In the genomic region with DNA sequence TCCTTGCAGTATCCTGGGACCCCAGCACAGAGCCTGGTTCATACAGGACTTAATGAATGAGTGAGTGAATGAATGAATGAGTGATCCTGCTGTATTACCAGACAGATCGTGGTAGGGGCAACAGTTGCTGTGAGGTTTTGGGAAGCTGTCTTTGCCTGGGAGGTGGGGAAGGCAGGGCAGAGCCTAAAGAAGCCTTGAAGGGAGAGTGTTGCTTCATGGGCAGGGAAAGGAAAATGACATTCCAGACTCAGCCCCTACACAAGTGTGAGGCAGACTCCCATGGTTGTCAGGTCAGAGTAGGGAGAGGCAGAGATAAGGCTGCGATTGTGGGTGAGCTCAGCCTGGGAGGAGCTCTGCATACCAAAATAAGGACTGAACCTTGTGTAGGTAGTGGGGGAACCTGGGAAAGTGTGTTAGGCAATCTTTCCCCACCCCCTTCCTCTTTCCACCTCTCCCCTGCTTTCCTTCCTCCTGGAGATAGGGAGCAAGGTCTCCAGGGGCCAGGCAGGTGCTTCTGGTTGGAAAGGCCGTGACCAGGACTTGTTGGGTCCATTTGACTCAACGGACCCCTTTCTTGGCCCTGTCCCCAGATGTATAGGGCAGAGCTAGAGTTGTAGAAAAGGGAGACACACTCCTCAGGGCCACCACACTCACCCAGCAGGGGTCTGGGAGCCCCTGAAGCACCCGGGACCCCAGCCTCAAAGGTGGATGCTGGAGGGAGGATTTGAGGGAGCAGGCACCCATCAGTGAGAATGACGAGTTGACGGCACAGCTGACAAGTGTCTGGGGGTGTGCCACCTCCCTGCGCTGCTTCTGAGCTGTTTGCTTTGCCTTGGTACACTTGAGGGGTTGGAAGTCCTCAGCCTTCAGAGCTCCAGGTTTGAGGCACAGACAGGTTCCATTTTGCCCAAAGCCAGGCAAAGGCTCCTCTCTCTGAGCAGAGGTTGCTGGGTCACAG, we compare ENCODE assay signal across 1 cellular context.
TF ChIP-seq lines count a peak whose summit lies in the region.

No MANE protein-coding gene starts in this region.

TF ChIP-seq in HepG2, 621 proteins besides CTCF, POLR2A, EP300 and RAD21 (continued from another document and continues in another):
- TF ChIP-seq, protein P1, sequence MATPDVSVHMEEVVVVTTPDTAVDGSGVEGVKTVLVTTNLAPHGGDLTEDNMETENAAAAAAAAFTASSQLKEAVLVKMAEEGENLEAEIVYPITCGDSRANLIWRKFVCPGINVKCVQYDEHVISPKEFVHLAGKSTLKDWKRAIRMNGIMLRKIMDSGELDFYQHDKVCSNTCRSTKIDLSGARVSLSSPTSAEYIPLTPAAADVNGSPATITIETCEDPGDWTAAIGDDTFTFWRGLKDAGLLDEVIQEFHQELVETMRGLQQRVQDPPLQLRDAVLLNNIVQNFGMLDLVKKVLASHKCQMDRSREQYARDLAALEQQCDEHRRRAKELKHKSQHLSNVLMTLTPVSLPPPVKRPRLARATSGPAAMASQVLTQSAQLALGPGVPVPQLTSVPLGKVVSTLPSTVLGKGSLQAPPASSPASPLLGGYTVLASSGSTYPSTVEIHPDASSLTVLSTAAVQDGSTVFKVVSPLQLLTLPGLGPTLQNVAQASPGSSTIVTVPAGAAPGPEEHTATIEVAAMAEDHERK (CRISPR knock-in tag; IDR thresholded peaks at IDR 0.05; ENCODE audit: low read depth): no peak
- TF ChIP-seq ZNF556 (CRISPR knock-in tag; IDR thresholded peaks at IDR 0.05; ENCODE audit: borderline replicate concordance): no peak; the same call in 1 of the 2 replicates
- TF ChIP-seq TP53 (CRISPR knock-in tag; conservative IDR thresholded peaks at IDR 0.05): no peak
- TF ChIP-seq ATAD3A (CRISPR knock-in tag; IDR thresholded peaks at IDR 0.05): no peak
- TF ChIP-seq ZNF552 (CRISPR knock-in tag; IDR thresholded peaks at IDR 0.05; ENCODE audit: borderline replicate concordance): no peak
- no peak for TF ChIP-seq ZFAT (CRISPR knock-in tag; conservative IDR thresholded peaks at IDR 0.05)
- no peak for TF ChIP-seq ZBTB42 (CRISPR knock-in tag; IDR thresholded peaks at IDR 0.05)
- no peak for TF ChIP-seq REL (CRISPR knock-in tag; conservative IDR thresholded peaks at IDR 0.05)
- no peak for TF ChIP-seq ZNF577 (CRISPR knock-in tag; IDR thresholded peaks at IDR 0.05; ENCODE audit: borderline replicate concordance, low read depth)
- TF ChIP-seq, protein P2, sequence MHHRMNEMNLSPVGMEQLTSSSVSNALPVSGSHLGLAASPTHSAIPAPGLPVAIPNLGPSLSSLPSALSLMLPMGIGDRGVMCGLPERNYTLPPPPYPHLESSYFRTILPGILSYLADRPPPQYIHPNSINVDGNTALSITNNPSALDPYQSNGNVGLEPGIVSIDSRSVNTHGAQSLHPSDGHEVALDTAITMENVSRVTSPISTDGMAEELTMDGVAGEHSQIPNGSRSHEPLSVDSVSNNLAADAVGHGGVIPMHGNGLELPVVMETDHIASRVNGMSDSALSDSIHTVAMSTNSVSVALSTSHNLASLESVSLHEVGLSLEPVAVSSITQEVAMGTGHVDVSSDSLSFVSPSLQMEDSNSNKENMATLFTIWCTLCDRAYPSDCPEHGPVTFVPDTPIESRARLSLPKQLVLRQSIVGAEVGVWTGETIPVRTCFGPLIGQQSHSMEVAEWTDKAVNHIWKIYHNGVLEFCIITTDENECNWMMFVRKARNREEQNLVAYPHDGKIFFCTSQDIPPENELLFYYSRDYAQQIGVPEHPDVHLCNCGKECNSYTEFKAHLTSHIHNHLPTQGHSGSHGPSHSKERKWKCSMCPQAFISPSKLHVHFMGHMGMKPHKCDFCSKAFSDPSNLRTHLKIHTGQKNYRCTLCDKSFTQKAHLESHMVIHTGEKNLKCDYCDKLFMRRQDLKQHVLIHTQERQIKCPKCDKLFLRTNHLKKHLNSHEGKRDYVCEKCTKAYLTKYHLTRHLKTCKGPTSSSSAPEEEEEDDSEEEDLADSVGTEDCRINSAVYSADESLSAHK (CRISPR knock-in tag; IDR thresholded peaks at IDR 0.05; ENCODE audit: borderline replicate concordance): no peak
- no peak; the same call in 1 of the 2 replicates for TF ChIP-seq ZNF160 (CRISPR knock-in tag; IDR thresholded peaks at IDR 0.05)
- 0 out of 2 replicates have a peak, but pooled peaks have one; percentile 38 for TF ChIP-seq SALL2 (CRISPR knock-in tag; IDR thresholded peaks at IDR 0.05)
- TF ChIP-seq NKX3-1 (CRISPR knock-in tag; IDR thresholded peaks at IDR 0.05): no peak
- no peak for TF ChIP-seq FLYWCH1 (CRISPR knock-in tag; IDR thresholded peaks at IDR 0.05)
- TF ChIP-seq SMAD1 (CRISPR knock-in tag; IDR thresholded peaks at IDR 0.05; ENCODE audit: borderline replicate concordance, low read depth): no peak
- peak; percentile 13 for TF ChIP-seq XRCC5 (optimal IDR thresholded peaks at IDR 0.05; ENCODE audit: low read length)
- peak; percentile 94 for TF ChIP-seq MTA1 (CRISPR knock-in tag; IDR thresholded peaks at IDR 0.05; ENCODE audit: borderline replicate concordance)
- no peak for TF ChIP-seq ZBTB1 (CRISPR knock-in tag; IDR thresholded peaks at IDR 0.05; ENCODE audit: borderline replicate concordance)
- no peak for TF ChIP-seq CENPX (CRISPR knock-in tag; IDR thresholded peaks at IDR 0.05)
- peak; percentile 43; the same call in 1 of the 2 replicates for TF ChIP-seq ZC3H4 (CRISPR knock-in tag; IDR thresholded peaks at IDR 0.05; ENCODE audit: borderline replicate concordance)
- TF ChIP-seq PCBP2 (optimal IDR thresholded peaks at IDR 0.05; ENCODE audit: low read depth, low read length, poor library complexity, severe bottlenecking): no peak
- TF ChIP-seq PAWR (CRISPR knock-in tag; IDR thresholded peaks at IDR 0.05; ENCODE audit: borderline replicate concordance): no peak
- TF ChIP-seq, protein P3, sequence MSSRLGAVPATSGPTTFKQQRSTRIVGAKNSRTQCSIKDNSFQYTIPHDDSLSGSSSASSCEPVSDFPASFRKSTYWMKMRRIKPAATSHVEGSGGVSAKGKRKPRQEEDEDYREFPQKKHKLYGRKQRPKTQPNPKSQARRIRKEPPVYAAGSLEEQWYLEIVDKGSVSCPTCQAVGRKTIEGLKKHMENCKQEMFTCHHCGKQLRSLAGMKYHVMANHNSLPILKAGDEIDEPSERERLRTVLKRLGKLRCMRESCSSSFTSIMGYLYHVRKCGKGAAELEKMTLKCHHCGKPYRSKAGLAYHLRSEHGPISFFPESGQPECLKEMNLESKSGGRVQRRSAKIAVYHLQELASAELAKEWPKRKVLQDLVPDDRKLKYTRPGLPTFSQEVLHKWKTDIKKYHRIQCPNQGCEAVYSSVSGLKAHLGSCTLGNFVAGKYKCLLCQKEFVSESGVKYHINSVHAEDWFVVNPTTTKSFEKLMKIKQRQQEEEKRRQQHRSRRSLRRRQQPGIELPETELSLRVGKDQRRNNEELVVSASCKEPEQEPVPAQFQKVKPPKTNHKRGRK (CRISPR knock-in tag; IDR thresholded peaks at IDR 0.05): no peak
- TF ChIP-seq FOXK2 (IDR thresholded peaks at IDR 0.05): peak; percentile 45; the same call in 1 of the 2 replicates
- TF ChIP-seq GABPB1 (CRISPR knock-in tag; IDR thresholded peaks at IDR 0.05): no peak; the same call in 1 of the 2 replicates
- TF ChIP-seq ZNF292 (CRISPR knock-in tag; IDR thresholded peaks at IDR 0.05; ENCODE audit: borderline replicate concordance, low read depth): peak; percentile 89; the same call in 1 of the 2 replicates
- TF ChIP-seq, protein P4, sequence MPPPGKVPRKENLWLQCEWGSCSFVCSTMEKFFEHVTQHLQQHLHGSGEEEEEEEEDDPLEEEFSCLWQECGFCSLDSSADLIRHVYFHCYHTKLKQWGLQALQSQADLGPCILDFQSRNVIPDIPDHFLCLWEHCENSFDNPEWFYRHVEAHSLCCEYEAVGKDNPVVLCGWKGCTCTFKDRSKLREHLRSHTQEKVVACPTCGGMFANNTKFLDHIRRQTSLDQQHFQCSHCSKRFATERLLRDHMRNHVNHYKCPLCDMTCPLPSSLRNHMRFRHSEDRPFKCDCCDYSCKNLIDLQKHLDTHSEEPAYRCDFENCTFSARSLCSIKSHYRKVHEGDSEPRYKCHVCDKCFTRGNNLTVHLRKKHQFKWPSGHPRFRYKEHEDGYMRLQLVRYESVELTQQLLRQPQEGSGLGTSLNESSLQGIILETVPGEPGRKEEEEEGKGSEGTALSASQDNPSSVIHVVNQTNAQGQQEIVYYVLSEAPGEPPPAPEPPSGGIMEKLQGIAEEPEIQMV (CRISPR knock-in tag; IDR thresholded peaks at IDR 0.05; ENCODE audit: low read depth): 0 out of 2 replicates have a peak, but pooled peaks have one; percentile 32
- 0 out of 2 replicates have a peak, but pooled peaks have one; percentile 75 for TF ChIP-seq SNAPC2 (CRISPR knock-in tag; IDR thresholded peaks at IDR 0.05)
- TF ChIP-seq ZNF563 (CRISPR knock-in tag; IDR thresholded peaks at IDR 0.05): no peak; the same call in 1 of the 2 replicates
- no peak for TF ChIP-seq NCOR1 (IDR thresholded peaks at IDR 0.05; ENCODE audit: borderline replicate concordance, low read length)
- TF ChIP-seq ARNT (IDR thresholded peaks at IDR 0.05): no peak
- TF ChIP-seq ZNF619 (CRISPR knock-in tag; IDR thresholded peaks at IDR 0.05): no peak
- TF ChIP-seq CEBPB (IDR thresholded peaks at IDR 0.05; ENCODE audit: borderline replicate concordance, low read depth, low read length): peak; percentile 83
- TF ChIP-seq, protein P5, sequence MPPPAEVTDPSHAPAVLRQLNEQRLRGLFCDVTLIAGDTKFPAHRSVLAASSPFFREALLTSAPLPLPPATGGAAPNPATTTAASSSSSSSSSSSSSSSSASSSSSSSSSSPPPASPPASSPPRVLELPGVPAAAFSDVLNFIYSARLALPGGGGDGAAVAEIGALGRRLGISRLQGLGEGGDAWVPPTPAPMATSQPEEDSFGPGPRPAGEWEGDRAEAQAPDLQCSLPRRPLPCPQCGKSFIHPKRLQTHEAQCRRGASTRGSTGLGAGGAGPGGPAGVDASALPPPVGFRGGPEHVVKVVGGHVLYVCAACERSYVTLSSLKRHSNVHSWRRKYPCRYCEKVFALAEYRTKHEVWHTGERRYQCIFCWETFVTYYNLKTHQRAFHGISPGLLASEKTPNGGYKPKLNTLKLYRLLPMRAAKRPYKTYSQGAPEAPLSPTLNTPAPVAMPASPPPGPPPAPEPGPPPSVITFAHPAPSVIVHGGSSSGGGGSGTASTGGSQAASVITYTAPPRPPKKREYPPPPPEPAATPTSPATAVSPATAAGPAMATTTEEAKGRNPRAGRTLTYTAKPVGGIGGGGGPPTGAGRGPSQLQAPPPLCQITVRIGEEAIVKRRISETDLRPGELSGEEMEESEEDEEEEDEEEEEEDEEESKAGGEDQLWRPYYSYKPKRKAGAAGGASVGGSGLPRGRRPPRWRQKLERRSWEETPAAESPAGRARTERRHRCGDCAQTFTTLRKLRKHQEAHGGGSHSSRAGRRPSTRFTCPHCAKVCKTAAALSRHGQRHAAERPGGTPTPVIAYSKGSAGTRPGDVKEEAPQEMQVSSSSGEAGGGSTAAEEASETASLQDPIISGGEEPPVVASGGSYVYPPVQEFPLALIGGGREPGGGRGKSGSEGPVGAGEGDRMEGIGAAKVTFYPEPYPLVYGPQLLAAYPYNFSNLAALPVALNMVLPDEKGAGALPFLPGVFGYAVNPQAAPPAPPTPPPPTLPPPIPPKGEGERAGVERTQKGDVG (CRISPR knock-in tag; IDR thresholded peaks at IDR 0.05; ENCODE audit: borderline replicate concordance): no peak
- peak; percentile 58 for TF ChIP-seq ZNF772 (CRISPR knock-in tag; IDR thresholded peaks at IDR 0.05)
- TF ChIP-seq ZNF547 (CRISPR knock-in tag; IDR thresholded peaks at IDR 0.05): peak; percentile 79
- TF ChIP-seq ZNF780A (CRISPR knock-in tag; IDR thresholded peaks at IDR 0.05): no peak
- TF ChIP-seq, protein P6, sequence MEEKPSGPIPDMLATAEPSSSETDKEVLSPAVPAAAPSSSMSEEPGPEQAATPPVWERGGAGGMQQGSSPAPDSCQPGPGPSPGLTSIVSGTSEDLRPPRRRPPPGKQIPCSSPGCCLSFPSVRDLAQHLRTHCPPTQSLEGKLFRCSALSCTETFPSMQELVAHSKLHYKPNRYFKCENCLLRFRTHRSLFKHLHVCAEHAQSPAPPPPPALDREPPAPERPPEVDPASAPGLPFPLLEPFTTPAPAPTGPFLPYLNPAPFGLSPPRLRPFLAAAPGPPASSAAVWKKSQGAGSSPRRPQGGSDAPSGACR (CRISPR knock-in tag; IDR thresholded peaks at IDR 0.05): peak; percentile 88; the same call in 1 of the 2 replicates
- TF ChIP-seq, protein P7, sequence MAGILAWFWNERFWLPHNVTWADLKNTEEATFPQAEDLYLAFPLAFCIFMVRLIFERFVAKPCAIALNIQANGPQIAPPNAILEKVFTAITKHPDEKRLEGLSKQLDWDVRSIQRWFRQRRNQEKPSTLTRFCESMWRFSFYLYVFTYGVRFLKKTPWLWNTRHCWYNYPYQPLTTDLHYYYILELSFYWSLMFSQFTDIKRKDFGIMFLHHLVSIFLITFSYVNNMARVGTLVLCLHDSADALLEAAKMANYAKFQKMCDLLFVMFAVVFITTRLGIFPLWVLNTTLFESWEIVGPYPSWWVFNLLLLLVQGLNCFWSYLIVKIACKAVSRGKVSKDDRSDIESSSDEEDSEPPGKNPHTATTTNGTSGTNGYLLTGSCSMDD (CRISPR knock-in tag; IDR thresholded peaks at IDR 0.05): no peak
- no peak for TF ChIP-seq KAT2B (IDR thresholded peaks at IDR 0.05; ENCODE audit: borderline replicate concordance, low read depth, low read length)
- TF ChIP-seq ZNF629 (CRISPR knock-in tag; conservative IDR thresholded peaks at IDR 0.05): peak; percentile 32; the same call in 1 of the 2 replicates
- TF ChIP-seq ZNF343 (CRISPR knock-in tag; IDR thresholded peaks at IDR 0.05): no peak
- no peak for TF ChIP-seq KLF9 (CRISPR knock-in tag; IDR thresholded peaks at IDR 0.05; ENCODE audit: low read depth)
- TF ChIP-seq ZNF761 (CRISPR knock-in tag; conservative IDR thresholded peaks at IDR 0.05): no peak
- no peak for TF ChIP-seq NFKB2 (CRISPR knock-in tag; IDR thresholded peaks at IDR 0.05; ENCODE audit: borderline replicate concordance)
- TF ChIP-seq GTF2F1 (IDR thresholded peaks at IDR 0.05; ENCODE audit: low read length): no peak
- peak; percentile 78 for TF ChIP-seq ZMYM4 (CRISPR knock-in tag; IDR thresholded peaks at IDR 0.05)
- TF ChIP-seq KDM4B (CRISPR knock-in tag; IDR thresholded peaks at IDR 0.05): no peak; the same call in none of the 2 replicates
- no peak for TF ChIP-seq RFX1 (IDR thresholded peaks at IDR 0.05)
- no peak for TF ChIP-seq HOXD1 (CRISPR knock-in tag; IDR thresholded peaks at IDR 0.05)
- no peak for TF ChIP-seq ZNF446 (CRISPR knock-in tag; IDR thresholded peaks at IDR 0.05)
- TF ChIP-seq SMARCE1 (IDR thresholded peaks at IDR 0.05; ENCODE audit: borderline replicate concordance): no peak
- TF ChIP-seq ASH2L (IDR thresholded peaks at IDR 0.05; ENCODE audit: insufficient read length, low read depth, low read length): no peak
- peak; percentile 68 for TF ChIP-seq ZNF441 (CRISPR knock-in tag; IDR thresholded peaks at IDR 0.05; ENCODE audit: borderline replicate concordance)
- peak in 1 of 2 experiments; percentile 52; a peak in 1 of 4 replicates for TF ChIP-seq KLF16 (CRISPR knock-in tag; IDR thresholded peaks at IDR 0.05)
- TF ChIP-seq ZNF510 (CRISPR knock-in tag; IDR thresholded peaks at IDR 0.05; ENCODE audit: low read depth): no peak
- no peak; the same call in 1 of the 2 replicates for TF ChIP-seq ZNF501 (CRISPR knock-in tag; IDR thresholded peaks at IDR 0.05)
